Comparison of ENCODE assay signal across 9 cellular contexts in genomic region chr1:2312196-2312588, GRCh38.
DNase-seq lines count a peak whose midpoint lies in the region; ATAC-seq and TF ChIP-seq lines count a peak whose summit lies in the region.
"Had no signal": no experiment of that assay in that cellular context is flagged by ENCODE, and none has a peak within 500 bp of the region (broad histone marks: within the 10 kb centered on the region; RNA-seq: fewer than 3 reads in every experiment).

No MANE protein-coding gene starts in this region.

- DNase-seq in HFFc6 (no peak), suprapubic skin (ENCODE audit: low spot score in 2 of 2) (no peak), iPS-NIHi11 (ENCODE audit: low spot score) (no peak)
- no peak for DNase-seq in central memory CD8-positive, alpha-beta T cell (ENCODE audit: low spot score in 2 of 2)

- H3K4me3 ChIP-seq in mucosa of rectum (ENCODE audit: low read length in 2 of 2) (no peak overlapping the region), suprapubic skin (no peak overlapping the region)

- peak overlapping the region; percentile 29 to 63 for H3K27ac ChIP-seq in mucosa of rectum (ENCODE audit: low read depth in 2 of 2, low read length in 2 of 2)
- H3K27ac ChIP-seq in suprapubic skin = peak overlapping the region; percentile 86

- no peaks in the 10 kb centered on the region for H3K9me3 ChIP-seq in mucosa of rectum (ENCODE audit: control insufficient read depth in 2 of 2, low read length in 2 of 2)
- no peaks in the 10 kb centered on the region for H3K9me3 ChIP-seq in suprapubic skin

- no peak for TF ChIP-seq EP300 in suprapubic skin (IDR thresholded peaks at IDR 0.05)

- no peak overlapping the region for H3K4me3 Mint-ChIP-seq in HFFc6
- H3K4me3 Mint-ChIP-seq in central memory CD8-positive, alpha-beta T cell = no peak overlapping the region
- H3K4me3 Mint-ChIP-seq: activated naive CD4-positive, alpha-beta T cell treated with anti-CD3 and anti-CD28 coated beads, Interleukin-2, amount 50 U/mL, for 24 hours; natural killer cell treated with Interleukin-12 subunit alpha and Interleukin-12 subunit beta and Interleukin-15 and Interleukin-18, amount 100 ng/mL, for 72 hours had no signal

- peak overlapping the region; percentile 31; the same call in 1 of the 2 replicates for H3K27ac Mint-ChIP-seq in HFFc6
- peak overlapping the region; percentile 59 for H3K27ac Mint-ChIP-seq in central memory CD8-positive, alpha-beta T cell (ENCODE audit: low read depth)
- H3K27ac Mint-ChIP-seq: activated naive CD4-positive, alpha-beta T cell treated with anti-CD3 and anti-CD28 coated beads, Interleukin-2, amount 50 U/mL, for 24 hours; natural killer cell treated with Interleukin-12 subunit alpha and Interleukin-12 subunit beta and Interleukin-15 and Interleukin-18, amount 100 ng/mL, for 72 hours had no signal

- H3K27me3 Mint-ChIP-seq in HFFc6 (ENCODE audit: insufficient read depth) = peaks cover 3% of the 10 kb centered on the region
- H3K27me3 Mint-ChIP-seq in central memory CD8-positive, alpha-beta T cell = no peaks in the 10 kb centered on the region
- H3K27me3 Mint-ChIP-seq: activated naive CD4-positive, alpha-beta T cell treated with anti-CD3 and anti-CD28 coated beads, Interleukin-2, amount 50 U/mL, for 24 hours; natural killer cell treated with Interleukin-12 subunit alpha and Interleukin-12 subunit beta and Interleukin-15 and Interleukin-18, amount 100 ng/mL, for 72 hours had no signal

- H3K36me3 ChIP-seq in mucosa of rectum (ENCODE audit: control insufficient read depth in 2 of 2, insufficient read depth in 2 of 2, low read length in 2 of 2) = peaks cover 12 to 14% of the 10 kb centered on the region in 2 donors
- H3K36me3 ChIP-seq in suprapubic skin = peaks cover 22% of the 10 kb centered on the region

- H3K9ac ChIP-seq in mucosa of rectum (ENCODE audit: low read depth in 1 of 2, low read length in 2 of 2) = no peak overlapping the region

- 51% methylated on average over 6 of the region's 11 CpGs for WGBS in suprapubic skin

- peaks cover 15 to 25% of the 10 kb centered on the region in 2 donors for H3K4me1 ChIP-seq in mucosa of rectum (ENCODE audit: control insufficient read depth in 2 of 2, insufficient read depth in 2 of 2, low read length in 2 of 2)
- H3K4me1 ChIP-seq in suprapubic skin = peaks cover 65% of the 10 kb centered on the region

- no peaks in the 10 kb centered on the region for H3K4me1 Mint-ChIP-seq in HFFc6 (ENCODE audit: low read depth)
- H3K4me1 Mint-ChIP-seq in central memory CD8-positive, alpha-beta T cell = peaks cover 16% of the 10 kb centered on the region

- TF ChIP-seq CTCF in HFFc6 (IDR thresholded peaks at IDR 0.05) (no peak), suprapubic skin (IDR thresholded peaks at IDR 0.05) (no peak)

- TF ChIP-seq POLR2A in suprapubic skin (IDR thresholded peaks at IDR 0.05) = no peak

- H3K36me3 Mint-ChIP-seq in HFFc6 (ENCODE audit: low read depth) = peaks cover 13% of the 10 kb centered on the region; the same call in 1 of the 2 replicates
- H3K36me3 Mint-ChIP-seq in central memory CD8-positive, alpha-beta T cell (ENCODE audit: insufficient read depth) = peaks cover 25% of the 10 kb centered on the region

- ATAC-seq in central memory CD8-positive, alpha-beta T cell (replicated peaks; ENCODE audit: extremely low read depth, poor library complexity, severe bottlenecking) = no peak
- ATAC-seq in HG03159 (IDR thresholded peaks at IDR 0.05; ENCODE audit: unreplicated experiment) (no peak), GM19467 (IDR thresholded peaks at IDR 0.05; ENCODE audit: unreplicated experiment) (no peak)

- no peaks in the 10 kb centered on the region for H3K9me3 Mint-ChIP-seq in HFFc6
- H3K9me3 Mint-ChIP-seq in central memory CD8-positive, alpha-beta T cell = no peaks in the 10 kb centered on the region
- H3K9me3 Mint-ChIP-seq: activated naive CD4-positive, alpha-beta T cell treated with anti-CD3 and anti-CD28 coated beads, Interleukin-2, amount 50 U/mL, for 24 hours; natural killer cell treated with Interleukin-12 subunit alpha and Interleukin-12 subunit beta and Interleukin-15 and Interleukin-18, amount 100 ng/mL, for 72 hours had no signal

- H3K27me3 ChIP-seq in mucosa of rectum (ENCODE audit: control insufficient read depth in 2 of 2, insufficient read depth in 2 of 2, low read length in 2 of 2) (no peaks in the 10 kb centered on the region), suprapubic skin (no peaks in the 10 kb centered on the region)
